In the genomic region with DNA sequence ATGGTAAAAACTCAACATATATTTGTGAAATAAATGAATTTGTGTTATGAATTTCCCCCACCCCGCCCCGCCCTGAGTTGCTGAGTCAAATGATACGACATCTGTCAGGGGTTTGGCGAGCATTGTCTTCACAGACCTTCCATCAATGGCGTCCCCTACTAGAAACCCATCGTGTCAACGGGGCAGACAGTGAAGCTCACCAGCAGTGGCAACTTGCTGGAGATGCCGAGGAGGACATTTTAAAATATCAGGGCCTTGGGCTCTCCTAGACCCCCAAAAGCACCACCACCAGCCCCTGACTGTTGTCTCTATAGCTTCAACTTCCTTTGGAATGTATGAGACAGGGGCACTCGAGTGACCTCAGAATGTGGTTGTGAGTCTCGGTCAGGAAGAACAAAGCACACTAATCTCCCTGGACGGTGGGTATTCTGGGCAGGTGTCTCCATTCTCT, we compare ENCODE assay signal across 8 cellular contexts. TPM values are rescaled to one million over a fixed set of nuclear protein-coding genes. Genes with fewer than 3 reads are reported as not detected.
DNase-seq lines count a peak whose midpoint lies in the region; ATAC-seq, FAIRE-seq and TF ChIP-seq lines count a peak whose summit lies in the region.

No MANE protein-coding gene starts in this region.

- H3K9ac ChIP-seq in adipocyte (ENCODE audit: low read length) (peak overlapping the region; percentile 97), keratinocyte (ENCODE audit: control insufficient read depth, extremely low read depth, insufficient read depth, low read length) (peak overlapping the region; percentile 96)

- H3K9me1 ChIP-seq in keratinocyte (ENCODE audit: control insufficient read depth, extremely low read depth, insufficient read depth, low read length) = no peaks in the 10 kb centered on the region

- H3K4me2 ChIP-seq in keratinocyte (ENCODE audit: control insufficient read depth, extremely low read depth, insufficient read depth, low read depth, low read length) = peak overlapping the region; percentile 98

- H2AFZ ChIP-seq in keratinocyte (ENCODE audit: control insufficient read depth, low read length) = peak overlapping the region; percentile 91

- no peak for FAIRE-seq in keratinocyte (lab: Jason Lieb, UNC)

- ATAC-seq in HG02870 (IDR thresholded peaks at IDR 0.05; ENCODE audit: unreplicated experiment) = no peak

- H4K20me1 ChIP-seq in keratinocyte (ENCODE audit: control insufficient read depth, extremely low read depth, insufficient read depth, low read length) = peaks cover 6% of the 10 kb centered on the region

- H3K9me3 ChIP-seq in adipocyte (ENCODE audit: control insufficient read depth, low read length) (no peaks in the 10 kb centered on the region), keratinocyte (ENCODE audit: control insufficient read depth, low read depth, low read length) (no peaks in the 10 kb centered on the region)

- peak overlapping the region; percentile 97 for H3K4me3 ChIP-seq in adipocyte (ENCODE audit: low read length)
- H3K4me3 ChIP-seq in keratinocyte (ENCODE audit: control insufficient read depth in 2 of 3, extremely low read depth in 1 of 3, insufficient read depth in 2 of 3, low read depth in 1 of 3, low read length in 3 of 3) = peak overlapping the region; percentile 66 to 99 (median 99)

- H3K27me3 ChIP-seq in adipocyte (replicated peaks; ENCODE audit: control insufficient read depth, insufficient read depth, low read length) (no peaks in the 10 kb centered on the region), keratinocyte (ENCODE audit: control insufficient read depth, extremely low read depth, insufficient read depth, low read length) (no peaks in the 10 kb centered on the region)

- peak overlapping the region; percentile 80 for H3K27ac ChIP-seq in keratinocyte (ENCODE audit: control insufficient read depth, insufficient read depth, low read length)

- H3K79me2 ChIP-seq in keratinocyte (ENCODE audit: control insufficient read depth, insufficient read depth, low read length) = peaks cover 22% of the 10 kb centered on the region

- dilution Hi-C loops in keratinocyte (cut with MboI; ENCODE audit: extremely low pct_ligation_motif_present, low sequenced_read_pairs) = no loop called here

- TF ChIP-seq CTCF in keratinocyte (optimal IDR thresholded peaks at IDR 0.05 in 1 of 3, IDR thresholded peaks at IDR 0.05 in 1 of 3, conservative IDR thresholded peaks at IDR 0.05 in 1 of 3; ENCODE audit: extremely low read depth in 1 of 3, insufficient read depth in 2 of 3, low read length in 3 of 3) = no peak

- DNase-seq in EL (peak; percentile 35), NCI-H1105 (lab: John Stamatoyannopoulos, UW) (peak; percentile 33), adipocyte (ENCODE audit: low read depth) (no peak), keratinocyte (ENCODE audit: low read depth, low spot score) (no peak), 8988T (no peak), NCI-H1048 (lab: John Stamatoyannopoulos, UW) (no peak)
- DNase-seq in stimulated activated CD8-positive, alpha-beta memory T cell treated with anti-CD3 and anti-CD28 coated beads, Interleukin-4, amount 100 ng/mL, for 48 hours = peak; percentile 51

- H3K36me3 ChIP-seq in adipocyte (ENCODE audit: control insufficient read depth, insufficient read depth, low read length, severe bottlenecking) (peaks cover 23% of the 10 kb centered on the region), keratinocyte (ENCODE audit: control insufficient read depth in 2 of 2, extremely low read depth in 1 of 2, insufficient read depth in 2 of 2, low read length in 2 of 2) (peaks cover 13 to 25% of the 10 kb centered on the region in 2 experiments)

- H3K4me1 ChIP-seq in adipocyte (ENCODE audit: control insufficient read depth, insufficient read depth, low read length) (peaks cover 25% of the 10 kb centered on the region), keratinocyte (ENCODE audit: control insufficient read depth, extremely low read depth, insufficient read depth, low read length) (peaks cover 20% of the 10 kb centered on the region)

RNA-seq across cellular contexts. Expression of a gene that starts 0.8 kb away (rescaled TPM):
- polyA plus RNA-seq in keratinocyte = 22.8 to 51.2 TPM (median 25.3 TPM) in 3 replicates
- 94.3 TPM for polyA plus RNA-seq in keratinocyte (2011; ENCODE audit: low read depth)
- 29.0 and 29.3 TPM in 2 replicates for polyA plus RNA-seq in keratinocyte (2011; cell fraction: cytosol; rRNA removed)
- polyA plus RNA-seq in keratinocyte (2011; cell fraction: nucleus; rRNA removed) = 172 and 234 TPM in 2 replicates
- polyA plus RNA-seq in keratinocyte (2012; ENCODE audit: low replicate concordance) = 34.4 and 71.9 TPM in 2 replicates
- polyA minus RNA-seq in keratinocyte = 41.2 to 75.3 TPM (median 57.2 TPM) in 3 replicates
- polyA minus RNA-seq in keratinocyte (2011; cell fraction: cytosol; rRNA and poly(A)+ RNA removed) = 14.8 TPM
- 26.5 and 42.4 TPM in 2 replicates for polyA minus RNA-seq in keratinocyte (2011; cell fraction: nucleus; rRNA and poly(A)+ RNA removed)

RNA-seq across cellular contexts. Expression of a gene that starts 14.2 kb away (rescaled TPM):
- 11.0 to 15.6 TPM (median 11.8 TPM) in 3 replicates for polyA plus RNA-seq in keratinocyte
- polyA plus RNA-seq in keratinocyte (2011; ENCODE audit: low read depth) = 1.6 TPM
- polyA plus RNA-seq in keratinocyte (2011; cell fraction: cytosol; rRNA removed) = 9.5 and 11.6 TPM in 2 replicates
- 8.2 and 9.6 TPM in 2 replicates for polyA plus RNA-seq in keratinocyte (2011; cell fraction: nucleus; rRNA removed)
- polyA plus RNA-seq in keratinocyte (2012; ENCODE audit: low replicate concordance) = 8.7 and 10.1 TPM in 2 replicates
- 2.2 to 5.0 TPM (median 4.4 TPM) in 3 replicates for polyA minus RNA-seq in keratinocyte
- polyA minus RNA-seq in keratinocyte (2011; cell fraction: cytosol; rRNA and poly(A)+ RNA removed) = 8.4 TPM
- 3.1 and 4.5 TPM in 2 replicates for polyA minus RNA-seq in keratinocyte (2011; cell fraction: nucleus; rRNA and poly(A)+ RNA removed)

RNA-seq across cellular contexts. Expression of a gene that starts 18.8 kb away (rescaled TPM):
- polyA plus RNA-seq in keratinocyte = 35.4 to 76.4 TPM (median 38.6 TPM) in 3 replicates
- 5.0 TPM for polyA plus RNA-seq in keratinocyte (2011; ENCODE audit: low read depth)
- polyA plus RNA-seq in keratinocyte (2011; cell fraction: cytosol; rRNA removed) = 60.1 and 62.0 TPM in 2 replicates
- 55.4 and 59.9 TPM in 2 replicates for polyA plus RNA-seq in keratinocyte (2011; cell fraction: nucleus; rRNA removed)
- polyA plus RNA-seq in keratinocyte (2012; ENCODE audit: low replicate concordance) = 48.7 and 52.8 TPM in 2 replicates
- 42.7 to 71.3 TPM (median 55.8 TPM) in 3 replicates for polyA minus RNA-seq in keratinocyte
- polyA minus RNA-seq in keratinocyte (2011; cell fraction: cytosol; rRNA and poly(A)+ RNA removed) = 92.9 TPM
- 22.5 and 24.1 TPM in 2 replicates for polyA minus RNA-seq in keratinocyte (2011; cell fraction: nucleus; rRNA and poly(A)+ RNA removed)

RNA-seq across cellular contexts. Expression of a gene that starts 25.8 kb away (rescaled TPM):
- 20.4 to 30.4 TPM (median 25.6 TPM) in 3 replicates for polyA plus RNA-seq in keratinocyte
- polyA plus RNA-seq in keratinocyte (2011; ENCODE audit: low read depth) = 49.1 TPM
- 26.0 and 26.2 TPM in 2 replicates for polyA plus RNA-seq in keratinocyte (2011; cell fraction: cytosol; rRNA removed)
- polyA plus RNA-seq in keratinocyte (2011; cell fraction: nucleus; rRNA removed) = 20.2 and 22.6 TPM in 2 replicates
- polyA plus RNA-seq in keratinocyte (2012; ENCODE audit: low replicate concordance) = 25.3 and 35.6 TPM in 2 replicates
- polyA minus RNA-seq in keratinocyte = 29.1 to 49.6 TPM (median 37.5 TPM) in 3 replicates
- polyA minus RNA-seq in keratinocyte (2011; cell fraction: cytosol; rRNA and poly(A)+ RNA removed) = 22.8 TPM
- polyA minus RNA-seq in keratinocyte (2011; cell fraction: nucleus; rRNA and poly(A)+ RNA removed) = 10.2 and 11.9 TPM in 2 replicates

RNA-seq across cellular contexts. Expression of a gene that starts 26.6 kb away (rescaled TPM):
- not detected in 3 replicates for polyA plus RNA-seq in keratinocyte
- polyA plus RNA-seq in keratinocyte (2011; ENCODE audit: low read depth) = not detected
- not detected in 2 replicates for polyA plus RNA-seq in keratinocyte (2011; cell fraction: cytosol; rRNA removed)
- polyA plus RNA-seq in keratinocyte (2011; cell fraction: nucleus; rRNA removed) = not detected in 2 replicates
- not detected in 2 replicates for polyA plus RNA-seq in keratinocyte (2012; ENCODE audit: low replicate concordance)
- polyA minus RNA-seq in keratinocyte = not detected in 3 replicates
- not detected for polyA minus RNA-seq in keratinocyte (2011; cell fraction: cytosol; rRNA and poly(A)+ RNA removed)
- not detected in 2 replicates for polyA minus RNA-seq in keratinocyte (2011; cell fraction: nucleus; rRNA and poly(A)+ RNA removed)

Comparison
In these comparisons a context has a peak if more than half of its experiments do, and no peak if none do; other contexts are left out.
1. DNase-seq: peak in EL (single experiment), NCI-H1105 (single experiment) and stimulated activated CD8-positive, alpha-beta memory T cell treated with anti-CD3 and anti-CD28 coated beads, Interleukin-4, amount 100 ng/mL, for 48 hours (single experiment); none in adipocyte (single experiment), keratinocyte (single experiment), 8988T (single experiment) and NCI-H1048 (single experiment).